In genomic region chr12:48001426-48002178, GRCh38 we compare ENCODE assay signal across 8 cellular contexts. TPM values are rescaled to one million over a fixed set of nuclear protein-coding genes. Genes with fewer than 3 reads are reported as not detected.
A peak's percentile ranks its signal among the peaks of the same experiment; 100 is the strongest.
DNase-seq lines count a peak whose midpoint lies in the region; ATAC-seq and TF ChIP-seq lines count a peak whose summit lies in the region.

No MANE protein-coding gene starts in this region.

- no peak overlapping the region for H3K27ac ChIP-seq in CD8-positive, alpha-beta memory T cell (ENCODE audit: low read depth, low read length)

- H3K4me1 Mint-ChIP-seq in CD8-positive, alpha-beta memory T cell = peaks cover 32 to 49% (median 37%) of the 10 kb centered on the region in 3 donors
- H3K4me1 Mint-ChIP-seq in activated CD8-positive, alpha-beta T cell treated with anti-CD3 and anti-CD28 coated beads for 36 hours (ENCODE audit: low read depth) = peaks cover 30% of the 10 kb centered on the region

- peak overlapping the region; percentile 35 for H3K4me3 ChIP-seq in CD8-positive, alpha-beta memory T cell (ENCODE audit: low read length)

- peaks cover 41% of the 10 kb centered on the region for H3K4me1 ChIP-seq in CD8-positive, alpha-beta memory T cell (ENCODE audit: insufficient read depth, low read length)

- intact Hi-C loops in activated CD8-positive, alpha-beta T cell treated with anti-CD3 and anti-CD28 coated beads for 36 hours (cut with micrococcal nuclease) = no loop called here
- intact Hi-C loops in Right ventricle myocardium superior (cut with DNase I) = no loop called here

- H3K36me3 ChIP-seq in CD8-positive, alpha-beta memory T cell (ENCODE audit: insufficient read depth, low read length) = no peaks in the 10 kb centered on the region

- H3K36me3 Mint-ChIP-seq in CD8-positive, alpha-beta memory T cell = peaks cover 0 to 2% (median 0%) of the 10 kb centered on the region in 3 donors
- no peaks in the 10 kb centered on the region for H3K36me3 Mint-ChIP-seq in activated CD8-positive, alpha-beta T cell treated with anti-CD3 and anti-CD28 coated beads for 36 hours (ENCODE audit: low read depth)

- H3K9me3 Mint-ChIP-seq in CD8-positive, alpha-beta memory T cell = no peaks in the 10 kb centered on the region
- H3K9me3 Mint-ChIP-seq in activated CD8-positive, alpha-beta T cell treated with anti-CD3 and anti-CD28 coated beads for 36 hours = no peaks in the 10 kb centered on the region

- H3K4me3 Mint-ChIP-seq in CD8-positive, alpha-beta memory T cell = peak overlapping the region; percentile 63 to 80 (median 77)
- peak overlapping the region; percentile 56 for H3K4me3 Mint-ChIP-seq in activated CD8-positive, alpha-beta T cell treated with anti-CD3 and anti-CD28 coated beads for 36 hours

- no peak for DNase-seq in CD8-positive, alpha-beta memory T cell
- DNase-seq in HuH-7 (ENCODE audit: low spot score) (peak; percentile 79), Right ventricle myocardium superior (peak; percentile 67), pons (ENCODE audit: low spot score) (peak; percentile 32), NK-92 (lab: John Stamatoyannopoulos, UW; ENCODE audit: unreplicated experiment) (no peak)
- no peak for DNase-seq in activated CD8-positive, alpha-beta T cell treated with anti-CD3 and anti-CD28 coated beads for 36 hours

- peak; percentile 12 for ATAC-seq in activated CD8-positive, alpha-beta T cell treated with anti-CD3 and anti-CD28 coated beads for 36 hours
- peak; percentile 92 for ATAC-seq in Right ventricle myocardium superior (ENCODE audit: poor library complexity)
- no peak for ATAC-seq in HG03354 (IDR thresholded peaks at IDR 0.05; ENCODE audit: poor library complexity, severe bottlenecking, unreplicated experiment)
- ATAC-seq in GM21381 (IDR thresholded peaks at IDR 0.05; ENCODE audit: unreplicated experiment) = no peak

- peaks cover 83 to 91% of the 10 kb centered on the region in 2 donors for H3K27me3 Mint-ChIP-seq in CD8-positive, alpha-beta memory T cell
- H3K27me3 Mint-ChIP-seq in activated CD8-positive, alpha-beta T cell treated with anti-CD3 and anti-CD28 coated beads for 36 hours = peaks cover 84% of the 10 kb centered on the region

- peaks cover 63% of the 10 kb centered on the region for H3K27me3 ChIP-seq in CD8-positive, alpha-beta memory T cell (ENCODE audit: insufficient read depth, low read length, poor library complexity, severe bottlenecking)

- TF ChIP-seq CTCF in activated CD8-positive, alpha-beta T cell treated with anti-CD3 and anti-CD28 coated beads for 36 hours (IDR thresholded peaks at IDR 0.05) = no peak

- H3K27ac Mint-ChIP-seq in CD8-positive, alpha-beta memory T cell = peak overlapping the region in 1 of 8 donors; percentile 25
- H3K27ac Mint-ChIP-seq in activated CD8-positive, alpha-beta T cell treated with anti-CD3 and anti-CD28 coated beads for 36 hours = no peak overlapping the region

- CTCF ChIA-PET in CD8-positive, alpha-beta memory T cell (lab: Charles Lee) = interaction anchor here (1.2 to 1.3 kb wide), 3 partner anchors 14 to 259 kb away, joined by 3 read pairs; no protein-coding TSS in a partner anchor
- CTCF ChIA-PET in activated CD8-positive, alpha-beta T cell treated with anti-CD3 and anti-CD28 coated beads for 36 hours (lab: Charles Lee) = interaction anchor here (0.9 to 1.0 kb wide), 2 partner anchors 38 to 181 kb away, joined by 3 to 4 read pairs; partner anchors contain the start of gene TMEM106C

- H3K9me3 ChIP-seq in CD8-positive, alpha-beta memory T cell (ENCODE audit: low read length) = no peaks in the 10 kb centered on the region

- POLR2A ChIA-PET in CD8-positive, alpha-beta memory T cell (lab: Charles Lee) = no interaction called here
- POLR2A ChIA-PET in activated CD8-positive, alpha-beta T cell treated with anti-CD3 and anti-CD28 coated beads for 36 hours (lab: Charles Lee) = interaction anchor here (1.5 kb wide), 1 partner anchor 159 kb away, joined by 3 read pairs; no protein-coding TSS in a partner anchor

RNA-seq across cellular contexts. Expression of gene COL2A1, which starts 2.7 kb away (rescaled TPM):
- not detected for total RNA-seq in CD8-positive, alpha-beta memory T cell
- polyA plus RNA-seq in CD8-positive, alpha-beta memory T cell = not detected
- under 1 TPM in 1 of 2 experiments, not detected in 1; 0.34 TPM for total RNA-seq in activated CD8-positive, alpha-beta T cell treated with anti-CD3 and anti-CD28 coated beads for 36 hours
- not detected for total RNA-seq in Right ventricle myocardium superior

RNA-seq across cellular contexts. Expression of gene TMEM106C, which starts 38.2 kb away (rescaled TPM):
- 100 to 1,000 TPM; 178 to 186 TPM for total RNA-seq in CD8-positive, alpha-beta memory T cell
- polyA plus RNA-seq in CD8-positive, alpha-beta memory T cell = 56.8 TPM
- total RNA-seq in activated CD8-positive, alpha-beta T cell treated with anti-CD3 and anti-CD28 coated beads for 36 hours = 100 to 1,000 TPM; 148 to 158 TPM
- 42.5 TPM for total RNA-seq in Right ventricle myocardium superior

Comparison
In these comparisons a context has a peak if more than half of its experiments do, and no peak if none do; other contexts are left out.
1. DNase-seq: peak in HuH-7 (single experiment), Right ventricle myocardium superior (single experiment) and pons (single experiment); none in CD8-positive, alpha-beta memory T cell (0 of 5), activated CD8-positive, alpha-beta T cell treated with anti-CD3 and anti-CD28 coated beads for 36 hours (single experiment) and NK-92 (single experiment).
2. ATAC-seq: peak in activated CD8-positive, alpha-beta T cell treated with anti-CD3 and anti-CD28 coated beads for 36 hours (single experiment) and Right ventricle myocardium superior (single experiment); none in HG03354 (single experiment) and GM21381 (single experiment).